ENCODE assay signal across 8 cellular contexts in genomic region chr11:72079776-72080325, GRCh38. TPM values are rescaled to one million over a fixed set of nuclear protein-coding genes. Genes with fewer than 3 reads are reported as not detected.
DNase-seq lines count a peak whose midpoint lies in the region; ATAC-seq, FAIRE-seq and TF ChIP-seq lines count a peak whose summit lies in the region.

No MANE protein-coding gene starts in this region.

- H3K4me3 ChIP-seq in K562, result peak overlapping the region; percentile 70

- peaks cover 15% of the 10 kb centered on the region; the same call in 2 of the 3 replicates for H3K36me3 ChIP-seq in K562 (ENCODE audit: control insufficient read depth, insufficient read depth, low read length)

- TF ChIP-seq EP300 in K562 (IDR thresholded peaks at IDR 0.05; ENCODE audit: low read length), result no peak

- peak overlapping the region; percentile 82 to 94 for H3K9ac ChIP-seq in K562 (ENCODE audit: insufficient read depth in 1 of 2, low read depth in 2 of 2, low read length in 2 of 2)

- H3K4me1 ChIP-seq in K562 (replicated peaks in 1 of 2; ENCODE audit: control insufficient read depth in 2 of 2, insufficient read depth in 2 of 2, low read length in 2 of 2), result peaks cover 6 to 20% of the 10 kb centered on the region in 2 experiments; a peak in 3 of 5 replicates

- intact Hi-C loops in K562 (cut with micrococcal nuclease), result loop anchor here (1.0 to 2.0 kb wide), 3 partner anchors 23 to 39 kb away; partner anchors contain the start of genes ANAPC15 and LAMTOR1

- peak; percentile 53 for ATAC-seq in K562
- no peak for ATAC-seq in HG02852 (IDR thresholded peaks at IDR 0.05; ENCODE audit: unreplicated experiment)

- no peaks in the 10 kb centered on the region for H3K9me1 ChIP-seq in K562 (ENCODE audit: control insufficient read depth, insufficient read depth, low read length)

- peak; percentile 64 for DNase-seq in DMS79 treated with DMSO at 0.1 percent for 48 hours (lab: John Stamatoyannopoulos, UW)
- peak; percentile 74 to 75 for DNase-seq in Kasumi-1 (lab: John Stamatoyannopoulos, UW)
- peak in 3 of 4 experiments; percentile 36 to 76 (median 74) for DNase-seq in K562 (ENCODE audit: extremely low read depth in 1 of 4, low spot score in 3 of 4)
- peak in 1 of 49 donors; percentile 75 for DNase-seq in substantia nigra (lab: John Stamatoyannopoulos, UW)
- no peak for DNase-seq in HEK293T (ENCODE audit: extremely low spot score)
- DNase-seq in NCI-H2171 (lab: John Stamatoyannopoulos, UW), result no peak

- no peaks in the 10 kb centered on the region for H3K27me3 ChIP-seq in K562 (ENCODE audit: control insufficient read depth in 2 of 2, insufficient read depth in 2 of 2, low read length in 2 of 2)
- no peaks in the 10 kb centered on the region for H3K27me3 ChIP-seq in layer of hippocampus (ENCODE audit: control insufficient read depth, insufficient read depth, low read length)

- peak overlapping the region; percentile 83 for H2AFZ ChIP-seq in K562 (ENCODE audit: low read depth, low read length)

- 0 out of 2 replicates have a peak, but pooled peaks cover 6% of the 10 kb centered on the region for H4K20me1 ChIP-seq in K562 (replicated peaks; ENCODE audit: control insufficient read depth, insufficient read depth, low read length)

- H3K27ac ChIP-seq in K562 (ENCODE audit: extremely low read depth, low read depth, low read length), result peak overlapping the region; percentile 86
- H3K27ac ChIP-seq in layer of hippocampus (ENCODE audit: low read depth, low read length), result peak overlapping the region; percentile 79
- peak overlapping the region; percentile 83 for H3K27ac ChIP-seq in substantia nigra (ENCODE audit: low read depth, low read length, poor library complexity, severe bottlenecking)

- TF ChIP-seq CTCF in K562 (IDR thresholded peaks at IDR 0.05 in 2 of 3, conservative IDR thresholded peaks at IDR 0.05 in 1 of 3; ENCODE audit: insufficient read depth in 2 of 3, low read depth in 1 of 3, low read length in 3 of 3), result no peak

- in situ Hi-C loops in K562 (cut with MboI), result no loop called here

- H3K79me2 ChIP-seq in K562 (ENCODE audit: control insufficient read depth, insufficient read depth, low read length), result peaks cover 51% of the 10 kb centered on the region

- POLR2A ChIA-PET in K562 (lab: Yijun Ruan, JAX) (interaction anchor here (0.6 to 2.9 kb wide), 3 partner anchors 20 to 74 kb away, joined by 4 to 10 read pairs (median 4); no protein-coding TSS in a partner anchor), HEK293T (lab: Yijun Ruan, JAX) (interaction anchor here (0.7 kb wide), 1 partner anchor 40 kb away, joined by 3 read pairs; no protein-coding TSS in a partner anchor)

- H3K9me3 ChIP-seq in K562 (replicated peaks; ENCODE audit: control insufficient read depth, insufficient read depth, low read depth, low read length), result no peaks in the 10 kb centered on the region

- 1% methylated on average over 15 of the region's 16 CpGs for WGBS in K562 (ENCODE audit: insufficient coverage, low coverage, missing lambda C conversion rate)

- TF ChIP-seq POLR2A in K562 (conservative IDR thresholded peaks at IDR 0.05), result no peak

- CTCF ChIA-PET in K562 (lab: Yijun Ruan, JAX; ENCODE audit: low intra/inter-chr PET ratio), result no interaction called here
- CTCF ChIA-PET in HEK293T (lab: Yijun Ruan, JAX), result no interaction called here

- TF ChIP-seq RAD21 in K562 (CRISPR knock-in tag; conservative IDR thresholded peaks at IDR 0.05 in 1 of 2, IDR thresholded peaks at IDR 0.05 in 1 of 2), result no peak

- peak overlapping the region; percentile 92 for H3K4me2 ChIP-seq in K562 (ENCODE audit: insufficient read depth, low read length)

- no peak for FAIRE-seq in K562 (lab: Jason Lieb, UNC)

- no TSS peak for BruUV-seq in K562 (replicated peaks; lab: Mats Ljungman, UMichigan)

RNA-seq across cellular contexts. Expression of gene NUMA1, which starts 0.5 kb away (rescaled TPM):
- 274 and 395 TPM in 2 replicates for total RNA-seq in K562 (2011; cell fraction: chromatin; rRNA removed; ENCODE audit: low replicate concordance)
- 203 and 209 TPM in 2 replicates for total RNA-seq in K562 (2011; cell fraction: nucleolus; rRNA removed)
- 193 and 293 TPM in 2 replicates for total RNA-seq in K562 (2011; cell fraction: nucleoplasm; rRNA removed)
- 93.1 and 94.7 TPM in 2 replicates for total RNA-seq in K562 (2014; rRNA removed)
- total RNA-seq in K562 (2014; rRNA removed; fragmentation: Illumina TruSeq; extraction: Trizol), result 40.3 and 41.4 TPM in 2 replicates
- total RNA-seq in K562 (2015; rRNA removed; fragmentation: Illumina TruSeq; extraction: Trizol), result 46.9 and 50.4 TPM in 2 replicates
- 83.1 and 104 TPM in 2 replicates for total RNA-seq in K562 (2021)
- 51.2 and 72.8 TPM in 2 replicates for polyA plus RNA-seq in K562 (2011; rRNA removed)
- polyA plus RNA-seq in K562 (2011; cell fraction: cytosol; rRNA removed), result 51.6 and 71.5 TPM in 2 replicates
- polyA plus RNA-seq in K562 (2011; cell fraction: nucleus; rRNA removed), result 256 and 329 TPM in 2 replicates
- polyA plus RNA-seq in K562 (2012), result 73.1 and 108 TPM in 2 replicates
- polyA plus RNA-seq in K562 (2014; fragmentation: Illumina TruSeq; extraction: Trizol), result 74.2 and 85.9 TPM in 2 replicates
- 1 to 10 TPM; 4.1 to 7.6 TPM for polyA plus RNA-seq in K562 (2014; fragmentation: Nextera tagmentation; extraction: Ambion mirVana)
- polyA plus RNA-seq in K562 (2014; rRNA removed), result 66.4 and 85.2 TPM in 2 replicates
- polyA minus RNA-seq in K562 (2011; rRNA and poly(A)+ RNA removed), result 89.9 and 94.4 TPM in 2 replicates
- polyA minus RNA-seq in K562 (2011; cell fraction: cytosol; rRNA and poly(A)+ RNA removed), result 77.1 and 80.0 TPM in 2 replicates
- polyA minus RNA-seq in K562 (2011; cell fraction: nucleus; rRNA and poly(A)+ RNA removed), result 111 and 169 TPM in 2 replicates

RNA-seq across cellular contexts. Expression of gene LRRC51, which starts 0.8 kb away (rescaled TPM):
- 3.4 and 10.3 TPM in 2 replicates for total RNA-seq in K562 (2011; cell fraction: chromatin; rRNA removed; ENCODE audit: low replicate concordance)
- total RNA-seq in K562 (2011; cell fraction: nucleolus; rRNA removed), result 3.2 and 3.3 TPM in 2 replicates
- 3.4 and 4.8 TPM in 2 replicates for total RNA-seq in K562 (2011; cell fraction: nucleoplasm; rRNA removed)
- total RNA-seq in K562 (2014; rRNA removed), result 5.1 and 9.1 TPM in 2 replicates
- total RNA-seq in K562 (2014; rRNA removed; fragmentation: Illumina TruSeq; extraction: Trizol), result 4.8 and 5.1 TPM in 2 replicates
- total RNA-seq in K562 (2015; rRNA removed; fragmentation: Illumina TruSeq; extraction: Trizol), result 4.2 and 4.7 TPM in 2 replicates
- total RNA-seq in K562 (2021), result 5.1 and 5.2 TPM in 2 replicates
- 6.3 and 10.6 TPM in 2 replicates for polyA plus RNA-seq in K562 (2011; rRNA removed)
- polyA plus RNA-seq in K562 (2011; cell fraction: cytosol; rRNA removed), result 4.0 and 9.4 TPM in 2 replicates
- polyA plus RNA-seq in K562 (2011; cell fraction: nucleus; rRNA removed), result 4.0 and 6.8 TPM in 2 replicates
- 7.8 and 10.9 TPM in 2 replicates for polyA plus RNA-seq in K562 (2012)
- polyA plus RNA-seq in K562 (2014; fragmentation: Illumina TruSeq; extraction: Trizol), result 7.1 and 8.2 TPM in 2 replicates
- 1 to 10 TPM; 6.9 to 8.6 TPM for polyA plus RNA-seq in K562 (2014; fragmentation: Nextera tagmentation; extraction: Ambion mirVana)
- polyA plus RNA-seq in K562 (2014; rRNA removed), result 5.6 and 9.9 TPM in 2 replicates
- 3.5 and 7.7 TPM in 2 replicates for polyA minus RNA-seq in K562 (2011; rRNA and poly(A)+ RNA removed)
- polyA minus RNA-seq in K562 (2011; cell fraction: cytosol; rRNA and poly(A)+ RNA removed), result 0.76 and 1.2 TPM in 2 replicates
- polyA minus RNA-seq in K562 (2011; cell fraction: nucleus; rRNA and poly(A)+ RNA removed), result 0.78 and 2.7 TPM in 2 replicates

RNA-seq across cellular contexts. Expression of gene LAMTOR1, which starts 23.2 kb away (rescaled TPM):
- total RNA-seq in K562 (2011; cell fraction: chromatin; rRNA removed; ENCODE audit: low replicate concordance), result 56.6 and 74.7 TPM in 2 replicates
- total RNA-seq in K562 (2011; cell fraction: nucleolus; rRNA removed), result 60.5 and 60.8 TPM in 2 replicates
- 67.6 and 104 TPM in 2 replicates for total RNA-seq in K562 (2011; cell fraction: nucleoplasm; rRNA removed)
- total RNA-seq in K562 (2014; rRNA removed) (86.0 and 124 TPM in 2 replicates), K562 (2014; rRNA removed; fragmentation: Illumina TruSeq; extraction: Trizol) (71.5 and 84.6 TPM in 2 replicates), K562 (2015; rRNA removed; fragmentation: Illumina TruSeq; extraction: Trizol) (77.4 and 80.0 TPM in 2 replicates), K562 (2021) (66.4 and 71.3 TPM in 2 replicates)
- polyA plus RNA-seq in K562 (2011; rRNA removed) (62.6 and 76.1 TPM in 2 replicates), K562 (2014; fragmentation: Illumina TruSeq; extraction: Trizol) (104 and 110 TPM in 2 replicates), K562 (2014; fragmentation: Nextera tagmentation; extraction: Ambion mirVana) (10 to 100 TPM; 91.1 to 97.5 TPM), K562 (2014; rRNA removed) (85.3 and 93.5 TPM in 2 replicates)
- 119 and 150 TPM in 2 replicates for polyA plus RNA-seq in K562 (2011; cell fraction: cytosol; rRNA removed)
- 63.9 and 70.2 TPM in 2 replicates for polyA plus RNA-seq in K562 (2011; cell fraction: nucleus; rRNA removed)
- polyA plus RNA-seq in K562 (2012), result 95.8 and 155 TPM in 2 replicates
- 53.8 and 69.6 TPM in 2 replicates for polyA minus RNA-seq in K562 (2011; rRNA and poly(A)+ RNA removed)
- 81.5 and 96.2 TPM in 2 replicates for polyA minus RNA-seq in K562 (2011; cell fraction: cytosol; rRNA and poly(A)+ RNA removed)
- 34.2 and 46.9 TPM in 2 replicates for polyA minus RNA-seq in K562 (2011; cell fraction: nucleus; rRNA and poly(A)+ RNA removed)

RNA-seq across cellular contexts. Expression of gene TOMT, which starts 25.9 kb away (rescaled TPM):
- not detected in 2 replicates for total RNA-seq in K562 (2011; cell fraction: chromatin; rRNA removed; ENCODE audit: low replicate concordance)
- not detected in 2 replicates for total RNA-seq in K562 (2011; cell fraction: nucleolus; rRNA removed)
- total RNA-seq in K562 (2011; cell fraction: nucleoplasm; rRNA removed), result not detected in 2 replicates
- total RNA-seq in K562 (2014; rRNA removed), result not detected in 2 replicates
- total RNA-seq in K562 (2014; rRNA removed; fragmentation: Illumina TruSeq; extraction: Trizol), result not detected in 2 replicates
- not detected in 2 replicates for total RNA-seq in K562 (2015; rRNA removed; fragmentation: Illumina TruSeq; extraction: Trizol)
- total RNA-seq in K562 (2021), result not detected in 2 replicates
- polyA plus RNA-seq in K562 (2011; rRNA removed), result not detected in 2 replicates
- not detected in 2 replicates for polyA plus RNA-seq in K562 (2011; cell fraction: cytosol; rRNA removed)
- polyA plus RNA-seq in K562 (2011; cell fraction: nucleus; rRNA removed), result not detected in 2 replicates
- polyA plus RNA-seq in K562 (2012), result not detected in 2 replicates
- not detected in 2 replicates for polyA plus RNA-seq in K562 (2014; fragmentation: Illumina TruSeq; extraction: Trizol)
- not detected for polyA plus RNA-seq in K562 (2014; fragmentation: Nextera tagmentation; extraction: Ambion mirVana)
- polyA plus RNA-seq in K562 (2014; rRNA removed), result not detected in 2 replicates
- polyA minus RNA-seq in K562 (2011; rRNA and poly(A)+ RNA removed), result not detected in 2 replicates
- not detected in 2 replicates for polyA minus RNA-seq in K562 (2011; cell fraction: cytosol; rRNA and poly(A)+ RNA removed)
- polyA minus RNA-seq in K562 (2011; cell fraction: nucleus; rRNA and poly(A)+ RNA removed), result not detected in 2 replicates

RNA-seq across cellular contexts. Expression of gene ANAPC15, which starts 32.6 kb away (rescaled TPM):
- 13.0 and 14.3 TPM in 2 replicates for total RNA-seq in K562 (2011; cell fraction: chromatin; rRNA removed; ENCODE audit: low replicate concordance)
- total RNA-seq in K562 (2011; cell fraction: nucleolus; rRNA removed), result 15.5 and 17.0 TPM in 2 replicates
- total RNA-seq in K562 (2011; cell fraction: nucleoplasm; rRNA removed), result 22.1 and 26.9 TPM in 2 replicates
- 71.8 and 79.9 TPM in 2 replicates for total RNA-seq in K562 (2014; rRNA removed)
- 53.5 and 59.0 TPM in 2 replicates for total RNA-seq in K562 (2014; rRNA removed; fragmentation: Illumina TruSeq; extraction: Trizol)
- total RNA-seq in K562 (2015; rRNA removed; fragmentation: Illumina TruSeq; extraction: Trizol), result 67.2 and 74.9 TPM in 2 replicates
- total RNA-seq in K562 (2021), result 63.5 and 72.7 TPM in 2 replicates
- polyA plus RNA-seq in K562 (2011; rRNA removed), result 40.9 and 53.0 TPM in 2 replicates
- 54.1 and 55.7 TPM in 2 replicates for polyA plus RNA-seq in K562 (2011; cell fraction: cytosol; rRNA removed)
- polyA plus RNA-seq in K562 (2011; cell fraction: nucleus; rRNA removed), result 36.7 and 37.1 TPM in 2 replicates
- 86.1 and 99.9 TPM in 2 replicates for polyA plus RNA-seq in K562 (2012)
- 110 and 117 TPM in 2 replicates for polyA plus RNA-seq in K562 (2014; fragmentation: Illumina TruSeq; extraction: Trizol)
- polyA plus RNA-seq in K562 (2014; fragmentation: Nextera tagmentation; extraction: Ambion mirVana), result 100 to 1,000 TPM; 197 to 254 TPM
- polyA plus RNA-seq in K562 (2014; rRNA removed), result 75.7 and 80.1 TPM in 2 replicates
- 91.2 and 94.5 TPM in 2 replicates for polyA minus RNA-seq in K562 (2011; rRNA and poly(A)+ RNA removed)
- polyA minus RNA-seq in K562 (2011; cell fraction: cytosol; rRNA and poly(A)+ RNA removed), result 12.2 and 13.6 TPM in 2 replicates
- 6.5 and 14.0 TPM in 2 replicates for polyA minus RNA-seq in K562 (2011; cell fraction: nucleus; rRNA and poly(A)+ RNA removed)

Comparison
In these comparisons a context has a peak if more than half of its experiments do, and no peak if none do; other contexts are left out.
1. DNase-seq: peak in DMS79 treated with DMSO at 0.1 percent for 48 hours (single experiment), Kasumi-1 (2 of 2) and K562 (3 of 4); none in HEK293T (single experiment) and NCI-H2171 (single experiment).
2. Peak in every context shown above with its lines, with median percentiles within 50 percentile points of each other: H3K27ac ChIP-seq.